ENCODE assay signal across 1 cellular context in the genomic region with DNA sequence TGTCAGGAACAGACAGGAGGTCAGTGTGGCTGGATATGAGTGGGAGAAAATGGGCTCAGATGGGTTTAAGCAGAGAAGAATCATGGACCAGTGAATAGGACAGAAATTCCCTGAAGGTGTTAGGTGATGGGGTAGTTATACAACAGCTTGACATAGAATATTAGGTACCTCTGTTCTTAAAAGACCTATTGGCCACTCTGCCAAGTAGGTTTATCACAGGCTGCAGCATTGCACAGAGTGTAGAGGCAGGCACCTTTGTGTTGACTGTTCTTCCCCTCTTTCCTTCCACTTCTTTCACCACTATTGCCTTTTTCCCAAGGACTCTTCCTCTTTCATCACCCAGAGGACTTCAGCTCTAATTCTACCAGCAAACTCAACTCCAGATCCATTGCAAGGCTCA.
TF ChIP-seq lines count a peak whose summit lies in the region.

No MANE protein-coding gene starts in this region.

TF ChIP-seq in SK-N-SH treated with all-trans-retinoic acid at 6 μM for 48 hours, 23 proteins besides CTCF, POLR2A, EP300 and RAD21 (continued from another document):
- TF ChIP-seq, protein P1, sequence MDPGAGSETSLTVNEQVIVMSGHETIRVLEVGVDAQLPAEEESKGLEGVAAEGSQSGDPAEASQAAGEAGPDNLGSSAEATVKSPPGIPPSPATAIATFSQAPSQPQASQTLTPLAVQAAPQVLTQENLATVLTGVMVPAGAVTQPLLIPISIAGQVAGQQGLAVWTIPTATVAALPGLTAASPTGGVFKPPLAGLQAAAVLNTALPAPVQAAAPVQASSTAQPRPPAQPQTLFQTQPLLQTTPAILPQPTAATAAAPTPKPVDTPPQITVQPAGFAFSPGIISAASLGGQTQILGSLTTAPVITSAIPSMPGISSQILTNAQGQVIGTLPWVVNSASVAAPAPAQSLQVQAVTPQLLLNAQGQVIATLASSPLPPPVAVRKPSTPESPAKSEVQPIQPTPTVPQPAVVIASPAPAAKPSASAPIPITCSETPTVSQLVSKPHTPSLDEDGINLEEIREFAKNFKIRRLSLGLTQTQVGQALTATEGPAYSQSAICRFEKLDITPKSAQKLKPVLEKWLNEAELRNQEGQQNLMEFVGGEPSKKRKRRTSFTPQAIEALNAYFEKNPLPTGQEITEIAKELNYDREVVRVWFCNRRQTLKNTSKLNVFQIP (CRISPR knock-in tag; IDR thresholded peaks at IDR 0.05; ENCODE audit: borderline replicate concordance, low read depth): no peak
- TF ChIP-seq OSR1 (CRISPR knock-in tag; IDR thresholded peaks at IDR 0.05): no peak
- no peak for TF ChIP-seq TCF4 (CRISPR knock-in tag; IDR thresholded peaks at IDR 0.05; ENCODE audit: borderline replicate concordance)
- TF ChIP-seq SNAI2 (CRISPR knock-in tag; IDR thresholded peaks at IDR 0.05): no peak
- TF ChIP-seq, protein P2, sequence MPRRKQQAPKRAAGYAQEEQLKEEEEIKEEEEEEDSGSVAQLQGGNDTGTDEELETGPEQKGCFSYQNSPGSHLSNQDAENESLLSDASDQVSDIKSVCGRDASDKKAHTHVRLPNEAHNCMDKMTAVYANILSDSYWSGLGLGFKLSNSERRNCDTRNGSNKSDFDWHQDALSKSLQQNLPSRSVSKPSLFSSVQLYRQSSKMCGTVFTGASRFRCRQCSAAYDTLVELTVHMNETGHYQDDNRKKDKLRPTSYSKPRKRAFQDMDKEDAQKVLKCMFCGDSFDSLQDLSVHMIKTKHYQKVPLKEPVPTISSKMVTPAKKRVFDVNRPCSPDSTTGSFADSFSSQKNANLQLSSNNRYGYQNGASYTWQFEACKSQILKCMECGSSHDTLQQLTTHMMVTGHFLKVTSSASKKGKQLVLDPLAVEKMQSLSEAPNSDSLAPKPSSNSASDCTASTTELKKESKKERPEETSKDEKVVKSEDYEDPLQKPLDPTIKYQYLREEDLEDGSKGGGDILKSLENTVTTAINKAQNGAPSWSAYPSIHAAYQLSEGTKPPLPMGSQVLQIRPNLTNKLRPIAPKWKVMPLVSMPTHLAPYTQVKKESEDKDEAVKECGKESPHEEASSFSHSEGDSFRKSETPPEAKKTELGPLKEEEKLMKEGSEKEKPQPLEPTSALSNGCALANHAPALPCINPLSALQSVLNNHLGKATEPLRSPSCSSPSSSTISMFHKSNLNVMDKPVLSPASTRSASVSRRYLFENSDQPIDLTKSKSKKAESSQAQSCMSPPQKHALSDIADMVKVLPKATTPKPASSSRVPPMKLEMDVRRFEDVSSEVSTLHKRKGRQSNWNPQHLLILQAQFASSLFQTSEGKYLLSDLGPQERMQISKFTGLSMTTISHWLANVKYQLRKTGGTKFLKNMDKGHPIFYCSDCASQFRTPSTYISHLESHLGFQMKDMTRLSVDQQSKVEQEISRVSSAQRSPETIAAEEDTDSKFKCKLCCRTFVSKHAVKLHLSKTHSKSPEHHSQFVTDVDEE (CRISPR knock-in tag; IDR thresholded peaks at IDR 0.05): no peak
- no peak for TF ChIP-seq ZNF8 (CRISPR knock-in tag; IDR thresholded peaks at IDR 0.05)
- no peak for TF ChIP-seq BACH2 (CRISPR knock-in tag; IDR thresholded peaks at IDR 0.05; ENCODE audit: borderline replicate concordance)
- TF ChIP-seq PPARA (CRISPR knock-in tag; IDR thresholded peaks at IDR 0.05; ENCODE audit: borderline replicate concordance): no peak
- no peak for TF ChIP-seq TOX (CRISPR knock-in tag; IDR thresholded peaks at IDR 0.05; ENCODE audit: borderline replicate concordance)
- TF ChIP-seq ESRRG (CRISPR knock-in tag; IDR thresholded peaks at IDR 0.05): no peak
